24 cellular contexts compared by ENCODE assay signal in the genomic region with DNA sequence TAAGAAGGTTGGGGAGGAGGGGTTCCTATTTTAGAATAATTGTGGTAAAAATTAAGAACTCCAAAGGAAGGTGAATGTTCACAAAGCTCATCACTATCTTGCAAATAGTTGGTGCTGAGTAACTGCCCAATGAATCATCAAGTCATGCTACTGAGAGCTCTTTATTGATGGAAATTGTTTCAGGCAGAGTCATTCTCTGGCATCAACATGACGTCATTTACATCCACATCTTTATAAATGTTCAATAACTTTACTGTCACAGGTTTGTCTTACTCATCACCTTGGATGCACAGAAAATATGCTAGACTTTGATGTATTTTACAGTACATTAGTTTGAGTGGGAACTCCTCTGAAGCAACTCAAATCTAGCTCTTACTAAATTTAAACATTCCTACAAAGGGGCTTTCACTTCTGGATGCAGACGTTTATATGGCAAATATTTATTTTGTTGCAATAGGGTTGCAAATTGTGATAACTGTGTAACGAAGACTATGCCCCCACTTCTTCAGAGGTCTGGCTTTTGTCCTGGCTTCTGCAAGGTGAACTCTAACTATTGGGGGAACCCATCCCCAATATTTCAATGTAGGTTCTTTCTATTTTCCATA.
A peak's percentile ranks its signal among the peaks of the same experiment; 100 is the strongest.
DNase-seq lines count a peak whose midpoint lies in the region; ATAC-seq, FAIRE-seq and TF ChIP-seq lines count a peak whose summit lies in the region.
"Had no signal": no experiment of that assay in that cellular context is flagged by ENCODE, and none has a peak within 500 bp of the region (broad histone marks: within the 10 kb centered on the region; RNA-seq: fewer than 3 reads in every experiment).

No MANE protein-coding gene starts in this region.

- H3K36me3 Mint-ChIP-seq in activated T-helper 17 cell treated with anti-CD3 and anti-CD28 coated beads, Interleukin-2, amount 50 U/mL, for 72 hours (ENCODE audit: low read depth), result no peaks in the 10 kb centered on the region
- peaks cover 13% of the 10 kb centered on the region for H3K36me3 Mint-ChIP-seq in natural killer cell treated with Interleukin-12 subunit alpha and Interleukin-12 subunit beta and Interleukin-15 and Interleukin-18, amount 100 ng/mL, for 72 hours
- H3K36me3 Mint-ChIP-seq: CD14-positive monocyte had no signal

- H3K9me3 Mint-ChIP-seq in activated T-helper 17 cell treated with anti-CD3 and anti-CD28 coated beads, Interleukin-2, amount 50 U/mL, for 72 hours, result peaks cover 14% of the 10 kb centered on the region
- peaks cover 6% of the 10 kb centered on the region for H3K9me3 Mint-ChIP-seq in natural killer cell treated with Interleukin-12 subunit alpha and Interleukin-12 subunit beta and Interleukin-15 and Interleukin-18, amount 100 ng/mL, for 72 hours

- no peak for TF ChIP-seq POLR2A in HepG2 (IDR thresholded peaks at IDR 0.05; ENCODE audit: insufficient read depth in 1 of 2, low read depth in 2 of 2, low read length in 2 of 2)
- no peak for TF ChIP-seq POLR2A in right lobe of liver (IDR thresholded peaks at IDR 0.05)
- no peak for TF ChIP-seq POLR2A in GM18505 (IDR thresholded peaks at IDR 0.05; ENCODE audit: borderline replicate concordance, extremely low read depth, insufficient read depth, insufficient read length)

- no peaks in the 10 kb centered on the region for H3K4me1 Mint-ChIP-seq in activated T-helper 17 cell treated with anti-CD3 and anti-CD28 coated beads, Interleukin-2, amount 50 U/mL, for 72 hours
- H3K4me1 Mint-ChIP-seq in natural killer cell treated with Interleukin-12 subunit alpha and Interleukin-12 subunit beta and Interleukin-15 and Interleukin-18, amount 100 ng/mL, for 72 hours (ENCODE audit: low read depth in 2 of 2), result no peaks in the 10 kb centered on the region
- H3K4me1 Mint-ChIP-seq: CD14-positive monocyte, nephron progenitor cell had no signal

- H3K4me3 ChIP-seq in HepG2 (replicated peaks in 1 of 3; ENCODE audit: insufficient read depth in 1 of 3, low read depth in 2 of 3, low read length in 3 of 3) (no peak overlapping the region), right lobe of liver (no peak overlapping the region), foreskin fibroblast (ENCODE audit: low read depth in 1 of 2, low read length in 2 of 2) (no peak overlapping the region)
- H3K4me3 ChIP-seq: ascending aorta, gastrocnemius medialis, smooth muscle cell, stomach, upper lobe of left lung had no signal

- H4K20me1 ChIP-seq in HepG2 (ENCODE audit: insufficient read depth, low read length), result no peaks in the 10 kb centered on the region

- H3K9me3 ChIP-seq in HepG2 (ENCODE audit: low read length), result peaks cover 40% of the 10 kb centered on the region
- no peaks in the 10 kb centered on the region for H3K9me3 ChIP-seq in right lobe of liver
- H3K9me3 ChIP-seq: gastrocnemius medialis had no signal

- ATAC-seq in HepG2 (no peak), right lobe of liver (no peak), GM18505 (IDR thresholded peaks at IDR 0.05; ENCODE audit: unreplicated experiment) (no peak)
- ATAC-seq in activated T-helper 17 cell treated with anti-CD3 and anti-CD28 coated beads, Interleukin-2, amount 50 U/mL, for 72 hours (replicated peaks), result peak; percentile 38
- ATAC-seq in natural killer cell treated with Interleukin-12 subunit alpha and Interleukin-12 subunit beta and Interleukin-15 and Interleukin-18, amount 100 ng/mL, for 72 hours, result no peak
- ATAC-seq: gastrocnemius medialis, left colon had no signal

- H3K27me3 ChIP-seq in HepG2 (ENCODE audit: control insufficient read depth in 1 of 2, insufficient read depth in 2 of 2, low read length in 2 of 2) (no peaks in the 10 kb centered on the region; a peak in 1 of 5 replicates), right lobe of liver (no peaks in the 10 kb centered on the region)
- H3K27me3 ChIP-seq: ascending aorta, gastrocnemius medialis, stomach, upper lobe of left lung had no signal

- no peak overlapping the region for H2AFZ ChIP-seq in HepG2 (ENCODE audit: low read length)

- POLR2A ChIA-PET in HepG2 (lab: Yijun Ruan, JAX), result no interaction called here

- no peak for TF ChIP-seq RAD21 in HepG2 (CRISPR knock-in tag; IDR thresholded peaks at IDR 0.05)

- H3K27me3 Mint-ChIP-seq in activated T-helper 17 cell treated with anti-CD3 and anti-CD28 coated beads, Interleukin-2, amount 50 U/mL, for 72 hours, result peaks cover 8% of the 10 kb centered on the region
- H3K27me3 Mint-ChIP-seq in natural killer cell treated with Interleukin-12 subunit alpha and Interleukin-12 subunit beta and Interleukin-15 and Interleukin-18, amount 100 ng/mL, for 72 hours, result peaks cover 0 to 8% of the 10 kb centered on the region in 2 donors

- CTCF ChIA-PET in HepG2 (lab: Yijun Ruan, JAX; ENCODE audit: low intra/inter-chr PET ratio, low total read pairs), result no interaction called here

- in situ Hi-C loops in HepG2 (cut with HindIII; ENCODE audit: extremely low pct_ligation_motif_present, low pct_unique_long_range_greater_than_20kb), result no loop called here

- H3K4me1 ChIP-seq in HepG2 (ENCODE audit: insufficient read depth, low read length), result no peaks in the 10 kb centered on the region
- no peaks in the 10 kb centered on the region for H3K4me1 ChIP-seq in right lobe of liver
- H3K4me1 ChIP-seq: ascending aorta, gastrocnemius medialis, stomach, upper lobe of left lung had no signal

- no TSS peak for BruUV-seq in HepG2 (replicated peaks; lab: Mats Ljungman, UMichigan)

- TF ChIP-seq CTCF in HepG2 (CRISPR knock-in tag; IDR thresholded peaks at IDR 0.05) (no peak), right lobe of liver (IDR thresholded peaks at IDR 0.05) (no peak), foreskin fibroblast (IDR thresholded peaks at IDR 0.05; ENCODE audit: low read depth, low read length) (no peak)

- H3K27ac ChIP-seq in HepG2 (ENCODE audit: extremely low read length, insufficient read depth, low read length), result no peak overlapping the region
- no peak overlapping the region for H3K27ac ChIP-seq in right lobe of liver
- H3K27ac ChIP-seq: ascending aorta, gastrocnemius medialis, stomach, upper lobe of left lung, VCaP had no signal

- peak; percentile 32 for DNase-seq in HepG2 (ENCODE audit: low spot score)
- DNase-seq in right lobe of liver, result no peak
- peak; percentile 1 to 16 for DNase-seq in foreskin fibroblast
- DNase-seq in HCEC 1CT, result no peak
- no peak for DNase-seq in NCI-H1048 (lab: John Stamatoyannopoulos, UW)
- no peak for DNase-seq in natural killer cell treated with Interleukin-12 subunit alpha and Interleukin-12 subunit beta and Interleukin-15 and Interleukin-18, amount 100 ng/mL, for 72 hours (ENCODE audit: low spot score)
- DNase-seq: activated CD8-positive, alpha-beta memory T cell treated with anti-CD3 and anti-CD28 coated beads, Interleukin-2, amount 50 U/mL, for 48 hours; gastrocnemius medialis; left colon; midbrain; NCI-H2029; NCI-H345; nephron progenitor cell; stimulated activated CD4-positive, alpha-beta T cell treated with anti-CD3 and anti-CD28 coated beads, Interleukin-4, amount 100 ng/mL, for 24 hours; stomach; upper lobe of left lung had no signal

- 2% methylated on average over 3 of the region's 3 CpGs for WGBS in HepG2 (ENCODE audit: low lambda C conversion rate)
- 22% methylated on average over 3 of the region's 3 CpGs for whole genome bisulfite sequencing in right lobe of liver (ENCODE audit: insufficient coverage, low coverage, low lambda C conversion rate, missing lambda C conversion rate)

- H3K79me2 ChIP-seq in HepG2 (ENCODE audit: insufficient read depth, low read length), result no peaks in the 10 kb centered on the region

- no peak overlapping the region for H3K4me3 Mint-ChIP-seq in activated T-helper 17 cell treated with anti-CD3 and anti-CD28 coated beads, Interleukin-2, amount 50 U/mL, for 72 hours
- no peak overlapping the region for H3K4me3 Mint-ChIP-seq in natural killer cell treated with Interleukin-12 subunit alpha and Interleukin-12 subunit beta and Interleukin-15 and Interleukin-18, amount 100 ng/mL, for 72 hours
- H3K4me3 Mint-ChIP-seq: CD14-positive monocyte, nephron progenitor cell had no signal

- H3K9ac ChIP-seq in HepG2 (ENCODE audit: insufficient read depth, low read depth, low read length), result no peak overlapping the region

- TF ChIP-seq EP300 in HepG2 (IDR thresholded peaks at IDR 0.05; ENCODE audit: low read depth in 2 of 2, low read length in 2 of 2) (no peak), HepG2 (CRISPR knock-in tag; IDR thresholded peaks at IDR 0.05; ENCODE audit: borderline replicate concordance) (no peak)

- no peak overlapping the region for H3K27ac Mint-ChIP-seq in activated T-helper 17 cell treated with anti-CD3 and anti-CD28 coated beads, Interleukin-2, amount 50 U/mL, for 72 hours
- no peak overlapping the region for H3K27ac Mint-ChIP-seq in natural killer cell treated with Interleukin-12 subunit alpha and Interleukin-12 subunit beta and Interleukin-15 and Interleukin-18, amount 100 ng/mL, for 72 hours
- H3K27ac Mint-ChIP-seq: CD14-positive monocyte, nephron progenitor cell had no signal

- H3K36me3 ChIP-seq in HepG2 (replicated peaks in 1 of 2; ENCODE audit: control insufficient read depth in 1 of 2, insufficient read depth in 2 of 2, low read length in 2 of 2) (no peaks in the 10 kb centered on the region), right lobe of liver (no peaks in the 10 kb centered on the region)
- H3K36me3 ChIP-seq: ascending aorta, gastrocnemius medialis, stomach, upper lobe of left lung had no signal

- no peak overlapping the region for H3K4me2 ChIP-seq in HepG2 (ENCODE audit: low read depth, low read length)
- H3K4me2 ChIP-seq: smooth muscle cell had no signal

- intact Hi-C loops in HepG2 (cut with micrococcal nuclease; ENCODE audit: unreplicated experiment), result no loop called here
- intact Hi-C loops in right lobe of liver (cut with DNase I), result no loop called here

- FAIRE-seq in HepG2 (lab: Jason Lieb, UNC), result no peak
- FAIRE-seq: colon, GM12892 had no signal

TF ChIP-seq in HepG2, 621 proteins besides CTCF, POLR2A, EP300 and RAD21 (continues in another document):
- no peak for TF ChIP-seq ZNF101 (CRISPR knock-in tag; IDR thresholded peaks at IDR 0.05; ENCODE audit: borderline replicate concordance, low read depth)
- no peak for TF ChIP-seq EED (CRISPR knock-in tag; IDR thresholded peaks at IDR 0.05)
- TF ChIP-seq FOSL2 (CRISPR knock-in tag; IDR thresholded peaks at IDR 0.05), result peak; percentile 43; the same call in 1 of the 2 replicates
- peak; percentile 92 for TF ChIP-seq CREB1 (IDR thresholded peaks at IDR 0.05)
- TF ChIP-seq CREB1 (CRISPR knock-in tag; IDR thresholded peaks at IDR 0.05), result no peak
- peak; percentile 98 for TF ChIP-seq ATF7 (IDR thresholded peaks at IDR 0.05)
- TF ChIP-seq ATF7 (CRISPR knock-in tag; IDR thresholded peaks at IDR 0.05), result no peak

Comparison
In these comparisons a context has a peak if more than half of its experiments do, and no peak if none do; other contexts are left out.
1. DNase-seq: peak in HepG2 (single experiment) and foreskin fibroblast (2 of 2); none in right lobe of liver (0 of 3), HCEC 1CT (single experiment), NCI-H1048 (single experiment) and natural killer cell treated with Interleukin-12 subunit alpha and Interleukin-12 subunit beta and Interleukin-15 and Interleukin-18, amount 100 ng/mL, for 72 hours (single experiment).